ENCODE assay signal across 1 cellular context in the genomic region with DNA sequence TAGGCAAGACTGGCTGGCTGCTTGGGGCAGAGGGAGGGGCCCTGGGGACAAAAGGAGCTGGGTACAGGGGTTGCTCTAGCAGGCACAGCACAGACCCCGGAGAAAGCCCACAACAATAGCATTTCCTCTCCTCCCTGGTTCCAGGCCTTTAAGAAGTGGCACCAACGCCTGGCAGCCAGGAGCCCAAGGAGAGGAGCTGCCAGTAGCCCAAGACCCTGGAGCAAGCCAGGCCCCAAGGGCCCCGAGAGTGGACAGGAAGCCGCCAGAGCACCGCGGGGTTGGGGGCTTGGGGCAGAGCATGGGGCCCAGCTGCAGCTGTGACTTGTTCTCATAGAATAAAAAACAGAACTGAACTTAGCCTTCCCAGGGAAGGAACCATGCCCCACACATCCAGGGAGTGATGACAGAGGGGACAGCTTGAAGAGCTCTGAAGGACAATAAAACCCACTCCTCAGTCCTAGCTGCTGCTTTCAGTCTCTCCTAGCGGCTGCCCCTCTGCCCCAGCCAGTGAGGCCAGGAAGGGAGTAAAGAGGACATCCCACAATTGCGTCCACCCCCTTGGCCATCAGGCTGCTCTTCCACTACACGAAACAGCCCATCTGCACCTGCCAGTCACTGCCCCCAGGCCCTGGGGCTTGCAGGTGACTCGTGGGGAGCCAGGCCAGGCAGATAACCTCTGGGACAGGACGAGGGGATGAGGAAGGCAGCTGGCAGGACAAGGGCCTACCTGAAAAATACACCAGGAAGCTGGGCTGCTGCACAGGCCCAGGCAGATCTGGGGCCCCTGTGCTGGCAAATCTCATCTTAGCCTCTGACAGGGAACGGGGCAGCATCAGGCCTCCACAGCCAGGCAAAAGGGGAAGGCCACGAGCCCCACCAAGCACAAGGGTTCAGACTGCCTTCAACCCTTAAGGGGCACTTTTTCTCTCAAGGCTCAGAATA.
TF ChIP-seq lines count a peak whose summit lies in the region.

No MANE protein-coding gene starts in this region.

TF ChIP-seq in IMR-90, 13 proteins besides CTCF, POLR2A, EP300 and RAD21:
- TF ChIP-seq MAZ (IDR thresholded peaks at IDR 0.05; ENCODE audit: borderline replicate concordance, low read depth, low read length) (no peak), CEBPB (IDR thresholded peaks at IDR 0.05; ENCODE audit: low read depth, low read length) (no peak), RFX5 (IDR thresholded peaks at IDR 0.05; ENCODE audit: low read depth, low read length) (no peak), RCOR1 (IDR thresholded peaks at IDR 0.05; ENCODE audit: insufficient replicate concordance, low read length) (no peak), CHD1 (IDR thresholded peaks at IDR 0.05; ENCODE audit: low read depth, low read length) (no peak), FOS (IDR thresholded peaks at IDR 0.05; ENCODE audit: low read depth, low read length) (no peak), MXI1 (IDR thresholded peaks at IDR 0.05; ENCODE audit: borderline replicate concordance, low read depth, low read length) (no peak), BHLHE40 (IDR thresholded peaks at IDR 0.05; ENCODE audit: low read depth, low read length) (no peak), NFE2L2 (IDR thresholded peaks at IDR 0.05; ENCODE audit: low read depth, low read length) (no peak), MAFK (IDR thresholded peaks at IDR 0.05; ENCODE audit: low read depth, low read length) (no peak), SMC3 (IDR thresholded peaks at IDR 0.05; ENCODE audit: low read depth, low read length) (no peak)
- TF ChIP-seq, protein P1, sequence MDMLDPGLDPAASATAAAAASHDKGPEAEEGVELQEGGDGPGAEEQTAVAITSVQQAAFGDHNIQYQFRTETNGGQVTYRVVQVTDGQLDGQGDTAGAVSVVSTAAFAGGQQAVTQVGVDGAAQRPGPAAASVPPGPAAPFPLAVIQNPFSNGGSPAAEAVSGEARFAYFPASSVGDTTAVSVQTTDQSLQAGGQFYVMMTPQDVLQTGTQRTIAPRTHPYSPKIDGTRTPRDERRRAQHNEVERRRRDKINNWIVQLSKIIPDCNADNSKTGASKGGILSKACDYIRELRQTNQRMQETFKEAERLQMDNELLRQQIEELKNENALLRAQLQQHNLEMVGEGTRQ (IDR thresholded peaks at IDR 0.05; ENCODE audit: low read depth, low read length) = no peak
- TF ChIP-seq, protein P2, sequence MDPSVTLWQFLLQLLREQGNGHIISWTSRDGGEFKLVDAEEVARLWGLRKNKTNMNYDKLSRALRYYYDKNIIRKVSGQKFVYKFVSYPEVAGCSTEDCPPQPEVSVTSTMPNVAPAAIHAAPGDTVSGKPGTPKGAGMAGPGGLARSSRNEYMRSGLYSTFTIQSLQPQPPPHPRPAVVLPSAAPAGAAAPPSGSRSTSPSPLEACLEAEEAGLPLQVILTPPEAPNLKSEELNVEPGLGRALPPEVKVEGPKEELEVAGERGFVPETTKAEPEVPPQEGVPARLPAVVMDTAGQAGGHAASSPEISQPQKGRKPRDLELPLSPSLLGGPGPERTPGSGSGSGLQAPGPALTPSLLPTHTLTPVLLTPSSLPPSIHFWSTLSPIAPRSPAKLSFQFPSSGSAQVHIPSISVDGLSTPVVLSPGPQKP (IDR thresholded peaks at IDR 0.05; ENCODE audit: borderline replicate concordance, low read depth, low read length) = no peak
